In genomic region chr6:46251583-46252339, GRCh38 we compare ENCODE assay signal across 32 cellular contexts.
"Had no signal": no experiment of that assay in that cellular context is flagged by ENCODE, and none has a peak within 500 bp of the region (broad histone marks: within the 10 kb centered on the region; RNA-seq: fewer than 3 reads in every experiment).

No MANE protein-coding gene starts in this region.

- H3K27me3 ChIP-seq: Peyer's patch had no signal

- H3K36me3 ChIP-seq: Peyer's patch had no signal

- H3K9me3 ChIP-seq: Peyer's patch had no signal

- H3K27ac ChIP-seq: KMS-11, Peyer's patch, VCaP had no signal

- ATAC-seq: activated naive CD8-positive, alpha-beta T cell treated with anti-CD3 and anti-CD28 coated beads, Interleukin-2, amount 50 U/mL, for 24 hours; activated T-cell treated with anti-CD3 and anti-CD28 coated beads, Interleukin-2, amount 50 U/mL, for 4 hours; PC-3 had no signal

- DNase-seq: activated B cell treated with CpG ODN at 0.5 μM for 24 hours; activated CD4-positive, alpha-beta memory T cell treated with anti-CD3 and anti-CD28 coated beads for 36 hours; activated CD4-positive, alpha-beta T cell treated with anti-CD3 and anti-CD28 coated beads for 4 hours; activated CD4-positive, alpha-beta T cell treated with anti-CD3 and anti-CD28 coated beads, Interleukin-2, amount 50 U/mL, for 1 hour; activated CD4-positive, CD25-positive, alpha-beta regulatory T cell treated with anti-CD3 and anti-CD28 coated beads, Interleukin-2, amount 50 U/mL, for 72 hours; activated CD8-positive, alpha-beta memory T cell treated with anti-CD3 and anti-CD28 coated beads, Interleukin-2, amount 50 U/mL, for 4 hours; activated gamma-delta T cell treated with Interleukin-2 at 50 U/mL for 16 hours; activated naive CD4-positive, alpha-beta T cell treated with anti-CD3 and anti-CD28 coated beads, Interleukin-2, amount 10 ng/mL, durations not matched to agents 7 days and 5 days; activated naive CD8-positive, alpha-beta T cell treated with anti-CD3 and anti-CD28 coated beads, Interleukin-2, amount 50 U/mL, for 24 hours; activated T-cell treated with anti-CD3 and anti-CD28 coated beads for 4 hours; activated T-cell treated with anti-CD3 and anti-CD28 coated beads, Interleukin-2, amount 50 U/mL, for 4 hours; anterior cingulate cortex; NCI-H1092 treated with DMSO at 0.1 percent for 48 hours; NCI-H1417; NCI-H146; NCI-H187; NCI-H2029 treated with DMSO at 0.1 percent for 48 hours; NCI-H2107; NCI-H2171; NCI-H510A; NCI-H526; NCI-H748 treated with DMSO at 0.1 percent for 48 hours; NK-92 treated with Interleukin-12 subunit alpha and Interleukin-12 subunit beta, amount 100 ng/mL, for 24 hours; PC-3; Peyer's patch; RPMI8226; SW 1271; T-helper 1 cell; T-helper 2 cell; T-helper 9 cell had no signal

- H3K9ac ChIP-seq: KMS-11 had no signal

- H3K4me1 ChIP-seq: Peyer's patch had no signal

- H3K4me3 ChIP-seq: Peyer's patch had no signal
